Comparison of ENCODE assay signal across 23 cellular contexts in the genomic region with DNA sequence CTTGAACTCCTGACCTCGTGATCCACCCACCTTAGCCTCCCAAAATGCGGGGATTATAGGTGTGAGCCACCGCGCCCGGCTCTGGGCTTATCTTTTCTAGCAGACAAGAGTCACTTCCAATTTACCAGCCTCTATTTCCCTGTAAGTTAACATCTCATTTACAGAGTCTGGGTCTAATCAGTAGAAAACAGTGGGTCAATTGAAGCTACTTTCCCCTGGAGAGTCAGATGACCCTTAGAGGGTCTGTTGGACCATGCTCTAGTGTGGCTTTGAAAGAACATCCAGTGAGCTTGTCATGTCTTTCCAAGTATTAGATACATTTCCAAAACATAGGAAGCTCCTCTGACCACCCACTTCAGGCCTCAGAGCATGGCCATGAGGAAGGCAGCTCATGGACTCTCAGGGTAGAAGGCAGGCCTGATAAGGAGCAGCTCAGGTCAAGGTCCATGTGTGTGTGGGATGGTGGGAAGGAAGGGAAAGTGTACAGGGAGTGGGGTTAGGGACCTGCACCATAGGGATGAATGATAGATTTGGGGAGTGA. TPM values are rescaled to one million over a fixed set of nuclear protein-coding genes. Genes with fewer than 3 reads are reported as not detected.
"Had no signal": no experiment of that assay in that cellular context is flagged by ENCODE, and none has a peak within 500 bp of the region (broad histone marks: within the 10 kb centered on the region; RNA-seq: fewer than 3 reads in every experiment).

No MANE protein-coding gene starts in this region.

- H3K36me3 ChIP-seq: cardiac muscle cell, gastrocnemius medialis, left ventricle myocardium inferior, ovary, right lobe of liver, tibial nerve had no signal

- H3K27ac ChIP-seq: body of pancreas, cardiac muscle cell, gastrocnemius medialis, left ventricle myocardium inferior, ovary, right lobe of liver, tibial nerve had no signal

- H3K4me3 Mint-ChIP-seq: activated B cell treated with CpG ODN at 0.5 μM for 24 hours; activated T-helper 1 cell treated with anti-CD3 and anti-CD28 coated beads, Interleukin-12 subunit alpha, Interleukin-12 subunit beta, Interleukin-2, Interleukin-4 antibody, amounts not matched to agents 30 ng/mL and 10 ng/mL and 1 ng/mL, durations not matched to agents 14 hours and 24 hours and 36 hours; effector memory CD8-positive, alpha-beta T cell; mesothelial cell of epicardium; stimulated activated effector memory CD8-positive, alpha-beta T cell treated with anti-CD3 and anti-CD28 coated beads, Interleukin-12 subunit alpha, Interleukin-12 subunit beta, amount 100 ng/mL, for 72 hours had no signal

- ATAC-seq: body of pancreas; effector memory CD8-positive, alpha-beta T cell; gastrocnemius medialis; right lobe of liver; stimulated activated effector memory CD8-positive, alpha-beta T cell treated with anti-CD3 and anti-CD28 coated beads, Interleukin-12 subunit alpha, Interleukin-12 subunit beta, amount 100 ng/mL, for 72 hours had no signal

- H3K9me3 ChIP-seq: body of pancreas, gastrocnemius medialis, ovary, right lobe of liver, tibial nerve had no signal

- H3K27ac Mint-ChIP-seq: activated B cell treated with CpG ODN at 0.5 μM for 24 hours; mesothelial cell of epicardium; progenitor cell of endocrine pancreas; stimulated activated effector memory CD8-positive, alpha-beta T cell treated with anti-CD3 and anti-CD28 coated beads, Interleukin-12 subunit alpha, Interleukin-12 subunit beta, amount 100 ng/mL, for 72 hours had no signal

- H3K4me3 ChIP-seq: body of pancreas, cardiac muscle cell, gastrocnemius medialis, left ventricle myocardium inferior, ovary, right lobe of liver, tibial nerve had no signal

- DNase-seq: activated B cell treated with CpG ODN at 0.5 μM for 24 hours; activated gamma-delta T cell; activated naive CD4-positive, alpha-beta T cell treated with anti-CD3 and anti-CD28 coated beads, Interleukin-2, amount 50 U/mL, for 16 hours; anterior cingulate cortex; body of pancreas; cortex of kidney; effector memory CD8-positive, alpha-beta T cell; erythroblast; gastrocnemius medialis; glutamatergic neuron; left ventricle myocardium inferior; naive thymus-derived CD4-positive, alpha-beta T cell; ovary; right lobe of liver; stimulated activated CD4-positive, alpha-beta T cell treated with anti-CD3 and anti-CD28 coated beads, Interleukin-12 subunit alpha, Interleukin-12 subunit beta, amount 100 ng/mL, for 4 hours; stimulated activated CD4-positive, alpha-beta T cell treated with anti-CD3 and anti-CD28 coated beads, Interleukin-4, amount 100 ng/mL, for 24 hours; T-helper 2 cell had no signal

- H3K4me1 ChIP-seq: body of pancreas, gastrocnemius medialis, right lobe of liver, tibial nerve had no signal

- H3K27me3 ChIP-seq: body of pancreas, cardiac muscle cell, gastrocnemius medialis, ovary, right lobe of liver, tibial nerve had no signal

- H3K36me3 Mint-ChIP-seq: mesothelial cell of epicardium; naive thymus-derived CD4-positive, alpha-beta T cell; stimulated activated effector memory CD8-positive, alpha-beta T cell treated with anti-CD3 and anti-CD28 coated beads, Interleukin-12 subunit alpha, Interleukin-12 subunit beta, amount 100 ng/mL, for 72 hours had no signal

- H3K9me3 Mint-ChIP-seq: activated B cell treated with CpG ODN at 0.5 μM for 24 hours; activated T-helper 1 cell treated with anti-CD3 and anti-CD28 coated beads, Interleukin-12 subunit alpha, Interleukin-12 subunit beta, Interleukin-2, Interleukin-4 antibody, amounts not matched to agents 30 ng/mL and 10 ng/mL and 1 ng/mL, durations not matched to agents 14 hours and 24 hours and 36 hours; effector memory CD8-positive, alpha-beta T cell; mesothelial cell of epicardium had no signal

- H3K27me3 Mint-ChIP-seq: activated B cell treated with CpG ODN at 0.5 μM for 24 hours, progenitor cell of endocrine pancreas had no signal

RNA-seq across cellular contexts. Expression of a gene that starts 27.6 kb away (rescaled TPM):
- total RNA-seq: activated T-helper 1 cell treated with anti-CD3 and anti-CD28 coated beads, Interleukin-12 subunit alpha, Interleukin-12 subunit beta, Interleukin-2, Interleukin-4 antibody, amounts not matched to agents 30 ng/mL and 10 ng/mL and 1 ng/mL, durations not matched to agents 14 hours and 24 hours and 36 hours had no signal
